In the genomic region with DNA sequence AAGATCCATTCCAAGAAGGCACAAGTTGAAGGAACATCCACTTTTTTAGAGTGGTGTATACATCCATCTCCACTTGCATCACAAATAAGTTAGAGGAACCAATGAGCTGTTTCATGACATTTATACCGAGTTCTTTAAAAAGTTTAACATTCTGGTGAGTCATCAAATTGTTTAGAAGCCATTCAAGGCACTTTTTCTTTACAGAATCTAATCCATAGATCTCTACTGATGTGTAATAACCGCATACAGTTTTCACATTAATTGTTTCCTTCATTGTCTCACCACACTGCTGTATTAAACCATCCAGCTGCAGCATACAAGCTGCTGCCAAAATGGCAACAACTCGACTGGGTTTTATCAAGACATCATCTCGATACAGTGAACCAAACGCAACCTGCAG, we compare ENCODE assay signal across 2 cellular contexts.
TF ChIP-seq lines count a peak whose summit lies in the region.

No MANE protein-coding gene starts in this region.

TF ChIP-seq in IMR-90, 13 proteins besides CTCF, POLR2A, EP300 and RAD21:
- TF ChIP-seq MAFK (IDR thresholded peaks at IDR 0.05; ENCODE audit: low read depth, low read length) (peak; percentile 78), FOS (IDR thresholded peaks at IDR 0.05; ENCODE audit: low read depth, low read length) (peak; percentile 40; the same call in 1 of the 2 replicates)
- TF ChIP-seq, protein P1, sequence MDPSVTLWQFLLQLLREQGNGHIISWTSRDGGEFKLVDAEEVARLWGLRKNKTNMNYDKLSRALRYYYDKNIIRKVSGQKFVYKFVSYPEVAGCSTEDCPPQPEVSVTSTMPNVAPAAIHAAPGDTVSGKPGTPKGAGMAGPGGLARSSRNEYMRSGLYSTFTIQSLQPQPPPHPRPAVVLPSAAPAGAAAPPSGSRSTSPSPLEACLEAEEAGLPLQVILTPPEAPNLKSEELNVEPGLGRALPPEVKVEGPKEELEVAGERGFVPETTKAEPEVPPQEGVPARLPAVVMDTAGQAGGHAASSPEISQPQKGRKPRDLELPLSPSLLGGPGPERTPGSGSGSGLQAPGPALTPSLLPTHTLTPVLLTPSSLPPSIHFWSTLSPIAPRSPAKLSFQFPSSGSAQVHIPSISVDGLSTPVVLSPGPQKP (IDR thresholded peaks at IDR 0.05; ENCODE audit: borderline replicate concordance, low read depth, low read length): no peak
TF ChIP-seq in IMR-90: peak in this region for 2.

TF ChIP-seq in H1, 55 proteins besides CTCF, POLR2A, EP300 and RAD21:
- TF ChIP-seq CBX5 (IDR thresholded peaks at IDR 0.05; ENCODE audit: low read depth, low read length) (no peak), RBBP5 (IDR thresholded peaks at IDR 0.05; ENCODE audit: borderline replicate concordance, low read depth, low read length) (no peak), EZH2 (IDR thresholded peaks at IDR 0.05; ENCODE audit: low read depth, low read length, severe bottlenecking) (no peak), BRCA1 (IDR thresholded peaks at IDR 0.05; ENCODE audit: low read depth, low read length) (no peak), SIN3A (conservative IDR thresholded peaks at IDR 0.05 in 1 of 2, IDR thresholded peaks at IDR 0.05 in 1 of 2; ENCODE audit: low read depth in 1 of 2, low read length in 2 of 2) (no peak), TBP (IDR thresholded peaks at IDR 0.05; ENCODE audit: low read depth, low read length) (no peak), RFX5 (IDR thresholded peaks at IDR 0.05; ENCODE audit: borderline replicate concordance, low read depth, low read length) (no peak), RNF2 (IDR thresholded peaks at IDR 0.05; ENCODE audit: borderline replicate concordance, low read depth, low read length, missing control alignments, poor library complexity, severe bottlenecking) (no peak)
- TF ChIP-seq, protein P2, sequence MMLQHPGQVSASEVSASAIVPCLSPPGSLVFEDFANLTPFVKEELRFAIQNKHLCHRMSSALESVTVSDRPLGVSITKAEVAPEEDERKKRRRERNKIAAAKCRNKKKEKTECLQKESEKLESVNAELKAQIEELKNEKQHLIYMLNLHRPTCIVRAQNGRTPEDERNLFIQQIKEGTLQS (IDR thresholded peaks at IDR 0.05; ENCODE audit: insufficient read depth, low read depth, low read length): no peak
TF ChIP-seq in H1: peak in this region for 0.
